26 cellular contexts compared by ENCODE assay signal in the genomic region with DNA sequence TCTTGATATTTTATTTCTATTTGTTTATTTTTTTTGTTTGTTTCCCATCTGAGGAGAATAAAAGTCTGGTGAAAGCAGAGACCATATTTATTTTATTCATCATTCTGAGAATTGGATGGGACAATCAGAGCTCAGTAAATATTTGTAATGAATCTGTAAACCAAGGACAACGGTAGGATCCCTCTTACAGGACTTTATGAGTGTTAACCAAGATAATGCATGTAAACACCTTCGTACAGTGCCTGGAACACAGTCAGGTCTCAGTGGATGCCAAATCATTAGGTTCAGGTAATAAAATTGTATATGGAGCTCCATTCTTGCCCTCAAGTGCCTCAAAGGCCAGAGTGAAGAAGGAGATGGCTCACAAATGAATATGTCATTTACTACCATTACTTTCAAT.
"Had no signal": no experiment of that assay in that cellular context is flagged by ENCODE, and none has a peak within 500 bp of the region (broad histone marks: within the 10 kb centered on the region; RNA-seq: fewer than 3 reads in every experiment).

No MANE protein-coding gene starts in this region.

- H3K36me3 ChIP-seq: stomach, suprapubic skin, thoracic aorta, thyroid gland, tibial artery, tibial nerve, transverse colon, upper lobe of left lung, upper lobe of right lung, uterus, vagina had no signal

- H3K4me1 ChIP-seq: stomach, suprapubic skin, testis, thyroid gland, tibial artery, tibial nerve, transverse colon, upper lobe of left lung, upper lobe of right lung, uterus, vagina had no signal

- DNase-seq: stimulated activated CD4-positive, alpha-beta T cell treated with anti-CD3 and anti-CD28 coated beads, Interleukin-2, amount 100 ng/mL, for 48 hours; stimulated activated CD4-positive, alpha-beta T cell treated with anti-CD3 and anti-CD28 coated beads, Interleukin-4, amount 100 ng/mL, for 1 hour; stimulated activated CD4-positive, alpha-beta T cell treated with anti-CD3 and anti-CD28 coated beads, Interleukin-4, amount 100 ng/mL, for 24 hours; stimulated activated CD4-positive, alpha-beta T cell treated with anti-CD3 and anti-CD28 coated beads, Interleukin-4, amount 100 ng/mL, for 4 hours; stimulated activated CD8-positive, alpha-beta memory T cell treated with anti-CD3 and anti-CD28 coated beads, Interleukin-4, amount 100 ng/mL, for 48 hours; stimulated activated naive B cell treated with anti-CD40 and anti-IgM and Interleukin-4, amounts not matched to agents 10 μg/mL and 1 μg/mL and 100 μg/mL, for 72 hours; stimulated activated naive CD4-positive, alpha-beta T cell; stimulated activated naive CD4-positive, alpha-beta T cell treated with Interleukin-2 at 50 U/mL for 16 hours; stimulated activated naive CD8-positive, alpha-beta T cell treated with anti-CD3 and anti-CD28 coated beads, Interleukin-15, amount 100 ng/mL, for 72 hours; stimulated activated naive CD8-positive, alpha-beta T cell treated with anti-CD3 and anti-CD28 coated beads, Interleukin-15, Interleukin-2, amounts not matched to agents 100 U/mL and 50 U/mL, for 24 hours; stomach; substantia nigra; testis; thyroid gland; tibial artery; transverse colon; trophoblast cell; upper lobe of left lung; upper lobe of right lung; uterus had no signal

- H3K27me3 ChIP-seq: stomach, suprapubic skin, testis, thyroid gland, tibial artery, tibial nerve, transverse colon, upper lobe of left lung, upper lobe of right lung, uterus, vagina had no signal

- H3K4me3 ChIP-seq: stomach, suprapubic skin, testis, thoracic aorta, thyroid gland, tibial artery, tibial nerve, transverse colon, upper lobe of left lung, upper lobe of right lung, uterus, vagina had no signal

- H3K27ac ChIP-seq: stomach, suprapubic skin, testis, thoracic aorta, thyroid gland, tibial artery, tibial nerve, transverse colon, upper lobe of left lung, upper lobe of right lung, uterus, vagina had no signal

- H3K9me3 ChIP-seq: stomach, suprapubic skin, testis, thoracic aorta, thyroid gland, tibial artery, transverse colon, upper lobe of left lung, upper lobe of right lung, uterus, vagina had no signal

- ATAC-seq: stimulated activated effector memory CD8-positive, alpha-beta T cell treated with anti-CD3 and anti-CD28 coated beads, Interleukin-12 subunit alpha, Interleukin-12 subunit beta, amount 100 ng/mL, for 72 hours; stimulated activated memory B cell treated with anti-CD40 and anti-IgM and Interleukin-4, amounts not matched to agents 10 μg/mL and 1 μg/mL and 100 μg/mL, for 72 hours; stimulated activated naive B cell treated with anti-CD40 and anti-IgM and Interleukin-4, amounts not matched to agents 10 μg/mL and 1 μg/mL and 100 μg/mL, for 72 hours; stimulated activated naive CD8-positive, alpha-beta T cell treated with anti-CD3 and anti-CD28 coated beads, Interleukin-15, amount 100 ng/mL, for 72 hours; stimulated activated naive CD8-positive, alpha-beta T cell treated with anti-CD3 and anti-CD28 coated beads, Interleukin-15, Interleukin-2, amounts not matched to agents 100 U/mL and 50 U/mL, for 24 hours; upper lobe of right lung had no signal
